Comparison of ENCODE assay signal across 24 cellular contexts in genomic region chr12:8957561-8957960, GRCh38.
"Had no signal": no experiment of that assay in that cellular context is flagged by ENCODE, and none has a peak within 500 bp of the region (broad histone marks: within the 10 kb centered on the region; RNA-seq: fewer than 3 reads in every experiment).

No MANE protein-coding gene starts in this region.

- H3K4me1 Mint-ChIP-seq: neural crest cell; stimulated activated naive B cell treated with anti-CD40 and anti-IgM and Interleukin-4, amounts not matched to agents 10 μg/mL and 1 μg/mL and 100 μg/mL, for 72 hours had no signal

- DNase-seq: activated CD4-positive, alpha-beta T cell treated with anti-CD3 and anti-CD28 coated beads, Interleukin-2, amount 10 ng/mL, durations not matched to agents 7 days and 5 days; activated CD4-positive, CD25-positive, alpha-beta regulatory T cell treated with anti-CD3 and anti-CD28 coated beads, Interleukin-2, amount 50 U/mL, for 72 hours; activated gamma-delta T cell; activated naive CD4-positive, alpha-beta T cell treated with anti-CD3 and anti-CD28 coated beads, Interleukin-2, amount 50 U/mL, for 16 hours; activated naive CD8-positive, alpha-beta T cell treated with anti-CD3 and anti-CD28 coated beads, Interleukin-2, amount 50 U/mL, for 24 hours; central memory CD4-positive, alpha-beta T cell; foreskin keratinocyte; kidney glomerular epithelial cell; left ventricle myocardium inferior; mesendoderm; mucosa of descending colon; occipital lobe; psoas muscle; stimulated activated CD4-positive, alpha-beta T cell treated with anti-CD3 and anti-CD28 coated beads, Interleukin-1b, Interleukin-23, amount 100 ng/mL, for 48 hours; stimulated activated CD4-positive, alpha-beta T cell treated with anti-CD3 and anti-CD28 coated beads, Interleukin-4, amount 100 ng/mL, for 4 hours; stimulated activated CD8-positive, alpha-beta memory T cell treated with anti-CD3 and anti-CD28 coated beads, Interleukin-4, amount 100 ng/mL, for 48 hours; stimulated activated naive B cell treated with anti-CD40 and anti-IgM and Interleukin-4, amounts not matched to agents 10 μg/mL and 1 μg/mL and 100 μg/mL, for 72 hours; stomach; SW 1271; T-helper 2 cell; thyroid gland; upper lobe of left lung had no signal

- ATAC-seq: activated naive CD8-positive, alpha-beta T cell treated with anti-CD3 and anti-CD28 coated beads, Interleukin-2, amount 50 U/mL, for 24 hours; foreskin keratinocyte; mucosa of descending colon; psoas muscle; stimulated activated naive B cell treated with anti-CD40 and anti-IgM and Interleukin-4, amounts not matched to agents 10 μg/mL and 1 μg/mL and 100 μg/mL, for 72 hours had no signal

- H3K27me3 Mint-ChIP-seq: activated CD4-positive, alpha-beta T cell treated with anti-CD3 and anti-CD28 coated beads, Interleukin-2, amount 10 ng/mL, durations not matched to agents 7 days and 5 days; activated naive CD8-positive, alpha-beta T cell treated with anti-CD3 and anti-CD28 coated beads, Interleukin-2, amount 50 U/mL, for 24 hours; dendritic cell treated with granulocyte-macrophage colony-stimulating factor and Interleukin-4, amounts not matched to agents 40 ng/mL and 50 ng/mL, for 4 days; stimulated activated naive B cell treated with anti-CD40 and anti-IgM and Interleukin-4, amounts not matched to agents 10 μg/mL and 1 μg/mL and 100 μg/mL, for 72 hours had no signal

- H3K4me3 Mint-ChIP-seq: activated CD4-positive, alpha-beta T cell treated with anti-CD3 and anti-CD28 coated beads, Interleukin-2, amount 10 ng/mL, durations not matched to agents 7 days and 5 days; activated naive CD8-positive, alpha-beta T cell treated with anti-CD3 and anti-CD28 coated beads, Interleukin-2, amount 50 U/mL, for 24 hours; dendritic cell treated with granulocyte-macrophage colony-stimulating factor and Interleukin-4, amounts not matched to agents 40 ng/mL and 50 ng/mL, for 4 days; neural crest cell; stimulated activated naive B cell treated with anti-CD40 and anti-IgM and Interleukin-4, amounts not matched to agents 10 μg/mL and 1 μg/mL and 100 μg/mL, for 72 hours had no signal

- H3K27ac Mint-ChIP-seq: activated CD4-positive, alpha-beta T cell treated with anti-CD3 and anti-CD28 coated beads, Interleukin-2, amount 10 ng/mL, durations not matched to agents 7 days and 5 days; activated naive CD8-positive, alpha-beta T cell treated with anti-CD3 and anti-CD28 coated beads, Interleukin-2, amount 50 U/mL, for 24 hours; dendritic cell treated with granulocyte-macrophage colony-stimulating factor and Interleukin-4, amounts not matched to agents 40 ng/mL and 50 ng/mL, for 4 days; stimulated activated naive B cell treated with anti-CD40 and anti-IgM and Interleukin-4, amounts not matched to agents 10 μg/mL and 1 μg/mL and 100 μg/mL, for 72 hours had no signal
